In the genomic region with DNA sequence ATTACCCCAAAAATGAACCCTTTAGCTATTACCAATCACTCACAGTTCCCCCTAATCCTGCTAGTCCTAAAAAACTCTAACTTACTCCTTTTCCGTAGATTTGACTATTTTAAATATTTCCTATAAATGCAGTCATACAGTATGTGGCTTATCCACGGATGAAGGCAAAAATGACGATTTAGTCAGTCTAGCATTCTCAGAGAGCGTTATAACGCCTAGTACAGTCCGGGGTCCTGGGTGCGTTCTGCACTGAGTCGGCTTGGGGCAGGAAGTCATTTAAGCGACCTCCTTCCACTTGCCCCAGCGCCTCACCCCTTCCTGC, we compare ENCODE assay signal across 1 cellular context.
TF ChIP-seq lines count a peak whose summit lies in the region.

No MANE protein-coding gene starts in this region.

TF ChIP-seq in GM12878, 131 proteins besides CTCF, POLR2A, EP300 and RAD21 (continued from another document):
- TF ChIP-seq, protein P1, sequence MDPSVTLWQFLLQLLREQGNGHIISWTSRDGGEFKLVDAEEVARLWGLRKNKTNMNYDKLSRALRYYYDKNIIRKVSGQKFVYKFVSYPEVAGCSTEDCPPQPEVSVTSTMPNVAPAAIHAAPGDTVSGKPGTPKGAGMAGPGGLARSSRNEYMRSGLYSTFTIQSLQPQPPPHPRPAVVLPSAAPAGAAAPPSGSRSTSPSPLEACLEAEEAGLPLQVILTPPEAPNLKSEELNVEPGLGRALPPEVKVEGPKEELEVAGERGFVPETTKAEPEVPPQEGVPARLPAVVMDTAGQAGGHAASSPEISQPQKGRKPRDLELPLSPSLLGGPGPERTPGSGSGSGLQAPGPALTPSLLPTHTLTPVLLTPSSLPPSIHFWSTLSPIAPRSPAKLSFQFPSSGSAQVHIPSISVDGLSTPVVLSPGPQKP (IDR thresholded peaks at IDR 0.05; ENCODE audit: low read depth, low read length): 0 out of 2 replicates have a peak, but pooled peaks have one; percentile 8
- peak; percentile 16; the same call in 1 of the 2 replicates for TF ChIP-seq SMAD5 (IDR thresholded peaks at IDR 0.05; ENCODE audit: low read depth)
- peak; percentile 61 for TF ChIP-seq SIX5 (IDR thresholded peaks at IDR 0.05; ENCODE audit: low read depth, low read length, severe bottlenecking)
- TF ChIP-seq SUZ12 (IDR thresholded peaks at IDR 0.05; ENCODE audit: unreplicated experiment): no peak
- no peak for TF ChIP-seq BCL11A (IDR thresholded peaks at IDR 0.05; ENCODE audit: low read depth, low read length)
- peak; percentile 31; the same call in 1 of the 2 replicates for TF ChIP-seq SPI1 (IDR thresholded peaks at IDR 0.05; ENCODE audit: borderline replicate concordance, insufficient read depth, low read depth, low read length)
- no peak for TF ChIP-seq MTA3 (IDR thresholded peaks at IDR 0.05; ENCODE audit: borderline replicate concordance, low read length)
- no peak for TF ChIP-seq ZNF274 (IDR thresholded peaks at IDR 0.05; ENCODE audit: insufficient read depth, insufficient read length)
- TF ChIP-seq, protein P2, sequence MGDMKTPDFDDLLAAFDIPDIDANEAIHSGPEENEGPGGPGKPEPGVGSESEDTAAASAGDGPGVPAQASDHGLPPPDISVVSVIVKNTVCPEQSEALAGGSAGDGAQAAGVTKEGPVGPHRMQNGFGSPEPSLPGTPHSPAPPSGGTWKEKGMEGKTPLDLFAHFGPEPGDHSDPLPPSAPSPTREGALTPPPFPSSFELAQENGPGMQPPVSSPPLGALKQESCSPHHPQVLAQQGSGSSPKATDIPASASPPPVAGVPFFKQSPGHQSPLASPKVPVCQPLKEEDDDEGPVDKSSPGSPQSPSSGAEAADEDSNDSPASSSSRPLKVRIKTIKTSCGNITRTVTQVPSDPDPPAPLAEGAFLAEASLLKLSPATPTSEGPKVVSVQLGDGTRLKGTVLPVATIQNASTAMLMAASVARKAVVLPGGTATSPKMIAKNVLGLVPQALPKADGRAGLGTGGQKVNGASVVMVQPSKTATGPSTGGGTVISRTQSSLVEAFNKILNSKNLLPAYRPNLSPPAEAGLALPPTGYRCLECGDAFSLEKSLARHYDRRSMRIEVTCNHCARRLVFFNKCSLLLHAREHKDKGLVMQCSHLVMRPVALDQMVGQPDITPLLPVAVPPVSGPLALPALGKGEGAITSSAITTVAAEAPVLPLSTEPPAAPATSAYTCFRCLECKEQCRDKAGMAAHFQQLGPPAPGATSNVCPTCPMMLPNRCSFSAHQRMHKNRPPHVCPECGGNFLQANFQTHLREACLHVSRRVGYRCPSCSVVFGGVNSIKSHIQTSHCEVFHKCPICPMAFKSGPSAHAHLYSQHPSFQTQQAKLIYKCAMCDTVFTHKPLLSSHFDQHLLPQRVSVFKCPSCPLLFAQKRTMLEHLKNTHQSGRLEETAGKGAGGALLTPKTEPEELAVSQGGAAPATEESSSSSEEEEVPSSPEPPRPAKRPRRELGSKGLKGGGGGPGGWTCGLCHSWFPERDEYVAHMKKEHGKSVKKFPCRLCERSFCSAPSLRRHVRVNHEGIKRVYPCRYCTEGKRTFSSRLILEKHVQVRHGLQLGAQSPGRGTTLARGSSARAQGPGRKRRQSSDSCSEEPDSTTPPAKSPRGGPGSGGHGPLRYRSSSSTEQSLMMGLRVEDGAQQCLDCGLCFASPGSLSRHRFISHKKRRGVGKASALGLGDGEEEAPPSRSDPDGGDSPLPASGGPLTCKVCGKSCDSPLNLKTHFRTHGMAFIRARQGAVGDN (IDR thresholded peaks at IDR 0.05): no peak
- TF ChIP-seq CEBPB (IDR thresholded peaks at IDR 0.05; ENCODE audit: borderline replicate concordance in 1 of 2, low read depth in 2 of 2, low read length in 2 of 2): no peak
- TF ChIP-seq, protein P3, sequence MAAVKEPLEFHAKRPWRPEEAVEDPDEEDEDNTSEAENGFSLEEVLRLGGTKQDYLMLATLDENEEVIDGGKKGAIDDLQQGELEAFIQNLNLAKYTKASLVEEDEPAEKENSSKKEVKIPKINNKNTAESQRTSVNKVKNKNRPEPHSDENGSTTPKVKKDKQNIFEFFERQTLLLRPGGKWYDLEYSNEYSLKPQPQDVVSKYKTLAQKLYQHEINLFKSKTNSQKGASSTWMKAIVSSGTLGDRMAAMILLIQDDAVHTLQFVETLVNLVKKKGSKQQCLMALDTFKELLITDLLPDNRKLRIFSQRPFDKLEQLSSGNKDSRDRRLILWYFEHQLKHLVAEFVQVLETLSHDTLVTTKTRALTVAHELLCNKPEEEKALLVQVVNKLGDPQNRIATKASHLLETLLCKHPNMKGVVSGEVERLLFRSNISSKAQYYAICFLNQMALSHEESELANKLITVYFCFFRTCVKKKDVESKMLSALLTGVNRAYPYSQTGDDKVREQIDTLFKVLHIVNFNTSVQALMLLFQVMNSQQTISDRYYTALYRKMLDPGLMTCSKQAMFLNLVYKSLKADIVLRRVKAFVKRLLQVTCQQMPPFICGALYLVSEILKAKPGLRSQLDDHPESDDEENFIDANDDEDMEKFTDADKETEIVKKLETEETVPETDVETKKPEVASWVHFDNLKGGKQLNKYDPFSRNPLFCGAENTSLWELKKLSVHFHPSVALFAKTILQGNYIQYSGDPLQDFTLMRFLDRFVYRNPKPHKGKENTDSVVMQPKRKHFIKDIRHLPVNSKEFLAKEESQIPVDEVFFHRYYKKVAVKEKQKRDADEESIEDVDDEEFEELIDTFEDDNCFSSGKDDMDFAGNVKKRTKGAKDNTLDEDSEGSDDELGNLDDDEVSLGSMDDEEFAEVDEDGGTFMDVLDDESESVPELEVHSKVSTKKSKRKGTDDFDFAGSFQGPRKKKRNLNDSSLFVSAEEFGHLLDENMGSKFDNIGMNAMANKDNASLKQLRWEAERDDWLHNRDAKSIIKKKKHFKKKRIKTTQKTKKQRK (IDR thresholded peaks at IDR 0.05; ENCODE audit: low read depth, low read length): no peak
TF ChIP-seq in GM12878: peak in this region for 5.
